In genomic region chr4:6658204-6658585, GRCh38 we compare ENCODE assay signal across 10 cellular contexts. TPM values are rescaled to one million over a fixed set of nuclear protein-coding genes. Genes with fewer than 3 reads are reported as not detected.
A peak's percentile ranks its signal among the peaks of the same experiment; 100 is the strongest.
DNase-seq lines count a peak whose midpoint lies in the region; ATAC-seq and TF ChIP-seq lines count a peak whose summit lies in the region.
"Had no signal": no experiment of that assay in that cellular context is flagged by ENCODE, and none has a peak within 500 bp of the region (broad histone marks: within the 10 kb centered on the region; RNA-seq: fewer than 3 reads in every experiment).

No MANE protein-coding gene starts in this region.

- H3K4me3 ChIP-seq in coronary artery (peak overlapping the region; percentile 72), muscle layer of duodenum (ENCODE audit: low read depth in 1 of 2, low read length in 2 of 2) (peak overlapping the region; percentile 37 to 62), transverse colon (peak overlapping the region in 2 of 4 donors; percentile 22 to 45)

- TF ChIP-seq CTCF in coronary artery (IDR thresholded peaks at IDR 0.05) (no peak), transverse colon (IDR thresholded peaks at IDR 0.05) (no peak)

- H3K27ac ChIP-seq in coronary artery (peak overlapping the region; percentile 78 to 81), muscle layer of duodenum (ENCODE audit: low read length) (no peak overlapping the region), transverse colon (peak overlapping the region; percentile 49 to 74 (median 56)), substantia nigra (ENCODE audit: low read depth, low read length, poor library complexity, severe bottlenecking) (no peak overlapping the region)

- no peak overlapping the region for H3K27ac Mint-ChIP-seq in activated T-cell treated with anti-CD3 and anti-CD28 coated beads, Interleukin-2, amount 50 U/mL, for 24 hours
- H3K27ac Mint-ChIP-seq: brain had no signal

- peaks cover 26% of the 10 kb centered on the region for H3K27me3 Mint-ChIP-seq in activated T-cell treated with anti-CD3 and anti-CD28 coated beads, Interleukin-2, amount 50 U/mL, for 24 hours

- peak overlapping the region; percentile 6 for H3K4me3 Mint-ChIP-seq in activated T-cell treated with anti-CD3 and anti-CD28 coated beads, Interleukin-2, amount 50 U/mL, for 24 hours
- H3K4me3 Mint-ChIP-seq: brain had no signal

- H3K4me1 Mint-ChIP-seq in activated T-cell treated with anti-CD3 and anti-CD28 coated beads, Interleukin-2, amount 50 U/mL, for 24 hours (ENCODE audit: low read depth) = peaks cover 13% of the 10 kb centered on the region
- H3K4me1 Mint-ChIP-seq: brain had no signal

- no peak for DNase-seq in activated T-cell treated with anti-CD3 and anti-CD28 coated beads, Interleukin-2, amount 50 U/mL, for 24 hours
- no peak for DNase-seq in activated T-cell treated with anti-CD3 and anti-CD28 coated beads for 4 hours
- DNase-seq in coronary artery (ENCODE audit: low spot score) = no peak
- DNase-seq in transverse colon = no peak
- DNase-seq in NCI-H1417 (lab: John Stamatoyannopoulos, UW) = no peak
- no peak for DNase-seq in substantia nigra (lab: John Stamatoyannopoulos, UW)

- no peaks in the 10 kb centered on the region for H3K9me3 ChIP-seq in muscle layer of duodenum (ENCODE audit: control insufficient read depth in 1 of 2, low read length in 2 of 2)
- no peaks in the 10 kb centered on the region for H3K9me3 ChIP-seq in transverse colon

- H3K4me1 ChIP-seq in muscle layer of duodenum (ENCODE audit: control insufficient read depth in 1 of 2, insufficient read depth in 2 of 2, low read length in 2 of 2) = peaks cover 0 to 3% of the 10 kb centered on the region in 2 donors
- peaks cover 0 to 14% (median 0%) of the 10 kb centered on the region in 4 donors for H3K4me1 ChIP-seq in transverse colon

- H3K36me3 Mint-ChIP-seq in activated T-cell treated with anti-CD3 and anti-CD28 coated beads, Interleukin-2, amount 50 U/mL, for 24 hours (ENCODE audit: low read depth) = no peaks in the 10 kb centered on the region

- in situ Hi-C loops in transverse colon (cut with MboI; ENCODE audit: low pct_ligation_motif_present in 1 of 4, low pct_unique_long_range_greater_than_20kb in 1 of 4, low sequenced_read_pairs in 3 of 4) = no loop called here

- no peak for ATAC-seq in HG02870 (IDR thresholded peaks at IDR 0.05; ENCODE audit: unreplicated experiment)

- H3K9me3 Mint-ChIP-seq in activated T-cell treated with anti-CD3 and anti-CD28 coated beads, Interleukin-2, amount 50 U/mL, for 24 hours = no peaks in the 10 kb centered on the region

- H3K27me3 ChIP-seq in muscle layer of duodenum (ENCODE audit: low read depth, low read length) = peaks cover 2% of the 10 kb centered on the region
- peaks cover 27% of the 10 kb centered on the region for H3K27me3 ChIP-seq in transverse colon

- H3K36me3 ChIP-seq in muscle layer of duodenum (ENCODE audit: control insufficient read depth in 1 of 2, insufficient read depth in 2 of 2, low read length in 2 of 2) (no peaks in the 10 kb centered on the region), transverse colon (no peaks in the 10 kb centered on the region)

- TF ChIP-seq EP300 in transverse colon (IDR thresholded peaks at IDR 0.05; ENCODE audit: low read depth) = no peak

- intact Hi-C loops in transverse colon (cut with DNase I; ENCODE audit: low total_unique reads) = no loop called here

- TF ChIP-seq POLR2A in transverse colon (IDR thresholded peaks at IDR 0.05) = no peak

- WGBS in transverse colon (ENCODE audit: low coverage in 1 of 2), 2 donors = 90 to 100% methylated on average over 3 to 7 of the region's 7 CpGs

RNA-seq across cellular contexts. Expression of gene MRFAP1, which starts 17.7 kb away (rescaled TPM):
- total RNA-seq in transverse colon = 100 to 1,000 TPM in 3 of 4 donors, 10 to 100 TPM in 1; 96.3 to 229 (median 125) TPM

RNA-seq across cellular contexts. Expression of gene S100P, which starts 35.5 kb away (rescaled TPM):
- total RNA-seq in transverse colon = 1 to 10 TPM in 2 of 4 donors, not detected in 2; 7.5 to 7.8 TPM
- total RNA-seq: M059J had no signal

RNA-seq across cellular contexts. Expression of gene MRFAP1L1, which starts 51.5 kb away (rescaled TPM):
- total RNA-seq in transverse colon = 10 to 100 TPM; 18.3 to 51.0 (median 30.3) TPM

RNA-seq across cellular contexts. Expression of gene BLOC1S4, which starts 57.8 kb away (rescaled TPM):
- 10 to 100 TPM in 3 of 4 donors, under 1 TPM in 1; 1.00 to 18.8 (median 12.4) TPM for total RNA-seq in transverse colon

Comparison
In these comparisons a context has a peak if more than half of its experiments do, and no peak if none do; other contexts are left out.
1. H3K27ac ChIP-seq: peak in coronary artery (2 of 2) and transverse colon (4 of 4); none in muscle layer of duodenum (single experiment) and substantia nigra (single experiment).